ENCODE assay signal across 21 cellular contexts in the genomic region with DNA sequence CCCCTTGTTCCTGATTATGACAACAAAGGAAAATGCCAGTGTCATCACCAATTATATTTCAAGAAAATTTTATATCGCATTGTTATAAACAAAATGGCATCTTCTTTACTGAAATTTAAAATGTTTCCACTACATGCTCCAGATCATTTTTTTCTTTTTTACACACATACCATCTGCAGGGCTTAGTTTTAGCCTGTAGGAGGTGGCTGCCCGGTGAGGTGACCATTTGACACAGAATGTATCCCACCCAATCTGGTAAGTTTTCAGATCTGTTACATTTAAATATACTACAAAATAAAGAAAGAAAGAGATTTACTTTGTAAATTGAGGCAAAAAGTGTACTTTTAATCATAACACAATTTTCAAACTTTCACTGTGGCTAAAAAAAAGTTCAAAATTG.
"Had no signal": no experiment of that assay in that cellular context is flagged by ENCODE, and none has a peak within 500 bp of the region (broad histone marks: within the 10 kb centered on the region; RNA-seq: fewer than 3 reads in every experiment).

No MANE protein-coding gene starts in this region.

- H3K4me1 Mint-ChIP-seq: naive B cell had no signal

- H3K4me3 Mint-ChIP-seq: naive B cell, nephron had no signal

- H3K4me3 ChIP-seq: dorsolateral prefrontal cortex, esophagus muscularis mucosa, heart left ventricle, right atrium auricular region, sigmoid colon, skin epidermis, stomach, thoracic aorta, transverse colon had no signal

- H3K36me3 Mint-ChIP-seq: naive B cell had no signal

- ATAC-seq: heart left ventricle had no signal

- DNase-seq: cortex of kidney; dorsolateral prefrontal cortex; effector CD8-positive, alpha-beta T cell; foreskin melanocyte; heart left ventricle; hippocampal formation; kidney glomerular epithelial cell; mesendoderm; naive B cell; sigmoid colon; stimulated activated CD4-positive, alpha-beta T cell treated with anti-CD3 and anti-CD28 coated beads, Interleukin-2, amount 100 ng/mL, for 24 hours; stimulated activated CD4-positive, alpha-beta T cell treated with anti-CD3 and anti-CD28 coated beads, Interleukin-4, amount 100 ng/mL, for 4 hours; stimulated activated naive CD4-positive, alpha-beta T cell; stomach; substantia nigra; transverse colon had no signal

- H3K27ac Mint-ChIP-seq: naive B cell, nephron had no signal

- H3K9me3 Mint-ChIP-seq: nephron had no signal
